In genomic region chr18:9366126-9366714, GRCh38 we compare ENCODE assay signal across 1 cellular context.
TF ChIP-seq lines count a peak whose summit lies in the region.

No MANE protein-coding gene starts in this region.

TF ChIP-seq in HepG2, 621 proteins besides CTCF, POLR2A, EP300 and RAD21 (continued from another document):
- TF ChIP-seq MIER3 (CRISPR knock-in tag; IDR thresholded peaks at IDR 0.05; ENCODE audit: borderline replicate concordance) (no peak), ZNF83 (CRISPR knock-in tag; IDR thresholded peaks at IDR 0.05; ENCODE audit: borderline replicate concordance) (no peak), SSRP1 (CRISPR knock-in tag; IDR thresholded peaks at IDR 0.05) (no peak), ZNF792 (CRISPR knock-in tag; IDR thresholded peaks at IDR 0.05) (no peak), SMC3 (IDR thresholded peaks at IDR 0.05; ENCODE audit: low read length) (no peak), HBP1 (CRISPR knock-in tag; IDR thresholded peaks at IDR 0.05; ENCODE audit: low read depth) (no peak), ZNF570 (CRISPR knock-in tag; IDR thresholded peaks at IDR 0.05; ENCODE audit: borderline replicate concordance) (no peak), POGZ (CRISPR knock-in tag; IDR thresholded peaks at IDR 0.05) (no peak), FOXA3 (CRISPR knock-in tag; IDR thresholded peaks at IDR 0.05) (no peak), CBX5 (CRISPR knock-in tag; IDR thresholded peaks at IDR 0.05; ENCODE audit: borderline replicate concordance) (no peak), CBX2 (IDR thresholded peaks at IDR 0.05; ENCODE audit: low read depth, low read length) (no peak), CBX2 (CRISPR knock-in tag; IDR thresholded peaks at IDR 0.05; ENCODE audit: low read depth) (no peak), ZBTB2 (CRISPR knock-in tag; IDR thresholded peaks at IDR 0.05; ENCODE audit: low read depth) (no peak), MTF2 (CRISPR knock-in tag; IDR thresholded peaks at IDR 0.05; ENCODE audit: borderline replicate concordance) (no peak), BCLAF1 (IDR thresholded peaks at IDR 0.05) (no peak), ATRX (CRISPR knock-in tag; IDR thresholded peaks at IDR 0.05; ENCODE audit: borderline replicate concordance) (no peak), NR2F2 (IDR thresholded peaks at IDR 0.05; ENCODE audit: borderline replicate concordance, low read depth) (no peak), PATZ1 (CRISPR knock-in tag; IDR thresholded peaks at IDR 0.05) (no peak)
